Comparison of ENCODE assay signal across 19 cellular contexts in genomic region chr7:36130236-36130945, GRCh38.
"Had no signal": no experiment of that assay in that cellular context is flagged by ENCODE, and none has a peak within 500 bp of the region (broad histone marks: within the 10 kb centered on the region; RNA-seq: fewer than 3 reads in every experiment).

No MANE protein-coding gene starts in this region.

- H3K27ac ChIP-seq: epithelial cell of prostate had no signal

- DNase-seq: activated CD4-positive, alpha-beta T cell treated with anti-CD3 and anti-CD28 coated beads, Interleukin-2, amount 50 U/mL, for 4 hours; activated CD4-positive, CD25-positive, alpha-beta regulatory T cell treated with anti-CD3 and anti-CD28 coated beads, Interleukin-2, amount 50 U/mL, for 72 hours; activated naive CD4-positive, alpha-beta T cell treated with anti-CD3 and anti-CD28 coated beads for 36 hours; activated naive CD8-positive, alpha-beta T cell treated with anti-CD3 and anti-CD28 coated beads, Interleukin-2, amount 50 U/mL, for 24 hours; activated T-cell treated with anti-CD3 and anti-CD28 coated beads for 4 hours; aorta; effector memory CD4-positive, alpha-beta T cell; kidney; mesendoderm; occipital lobe; sigmoid colon; stimulated activated CD4-positive, alpha-beta T cell treated with anti-CD3 and anti-CD28 coated beads, Interleukin-12 subunit alpha, Interleukin-12 subunit beta, amount 100 ng/mL, for 4 hours; stimulated activated CD4-positive, alpha-beta T cell treated with anti-CD3 and anti-CD28 coated beads, Interleukin-2, amount 100 ng/mL, for 24 hours; T1000 had no signal

- H3K36me3 ChIP-seq: sigmoid colon, tibial nerve had no signal

- ATAC-seq: activated naive CD8-positive, alpha-beta T cell treated with anti-CD3 and anti-CD28 coated beads, Interleukin-2, amount 50 U/mL, for 24 hours had no signal

- H3K4me3 Mint-ChIP-seq: activated naive CD4-positive, alpha-beta T cell treated with anti-CD3 and anti-CD28 coated beads for 36 hours; activated naive CD8-positive, alpha-beta T cell treated with anti-CD3 and anti-CD28 coated beads, Interleukin-2, amount 50 U/mL, for 24 hours; dendritic cell treated with granulocyte-macrophage colony-stimulating factor and Interleukin-4, amounts not matched to agents 40 ng/mL and 50 ng/mL, for 4 days; nephron had no signal

- H3K27me3 ChIP-seq: hepatocyte, sigmoid colon, tibial nerve had no signal

- H3K9me3 ChIP-seq: sigmoid colon, tibial nerve had no signal

- H3K4me3 ChIP-seq: hepatocyte, sigmoid colon, tibial nerve had no signal

- H3K27ac Mint-ChIP-seq: activated naive CD4-positive, alpha-beta T cell treated with anti-CD3 and anti-CD28 coated beads for 36 hours; activated naive CD8-positive, alpha-beta T cell treated with anti-CD3 and anti-CD28 coated beads, Interleukin-2, amount 50 U/mL, for 24 hours; dendritic cell treated with granulocyte-macrophage colony-stimulating factor and Interleukin-4, amounts not matched to agents 40 ng/mL and 50 ng/mL, for 4 days; nephron had no signal

- H3K9me3 Mint-ChIP-seq: activated naive CD4-positive, alpha-beta T cell treated with anti-CD3 and anti-CD28 coated beads for 36 hours; activated naive CD8-positive, alpha-beta T cell treated with anti-CD3 and anti-CD28 coated beads, Interleukin-2, amount 50 U/mL, for 24 hours; dendritic cell treated with granulocyte-macrophage colony-stimulating factor and Interleukin-4, amounts not matched to agents 40 ng/mL and 50 ng/mL, for 4 days; nephron had no signal
